Comparison of ENCODE assay signal across 8 cellular contexts in genomic region chr21:41611966-41612606, GRCh38.
DNase-seq lines count a peak whose midpoint lies in the region; ATAC-seq and TF ChIP-seq lines count a peak whose summit lies in the region.

No MANE protein-coding gene starts in this region.

- peaks cover 3% of the 10 kb centered on the region; the same call in 1 of the 2 replicates for H3K27me3 ChIP-seq in HUES48 (ENCODE audit: control insufficient read depth, insufficient read depth, low read length)
- H3K27me3 ChIP-seq in CD8-positive, alpha-beta memory T cell (ENCODE audit: insufficient read depth, low read length, poor library complexity, severe bottlenecking): no peaks in the 10 kb centered on the region
- H3K27me3 ChIP-seq in naive thymus-derived CD4-positive, alpha-beta T cell (ENCODE audit: control insufficient read depth in 2 of 2, insufficient read depth in 2 of 2, low read length in 2 of 2): peaks cover 0 to 4% of the 10 kb centered on the region in 2 donors

- peak; percentile 7 for TF ChIP-seq CTCF in AG04449 (IDR thresholded peaks at IDR 0.05; ENCODE audit: insufficient read depth, low read length, missing control alignments)
- TF ChIP-seq CTCF in activated CD8-positive, alpha-beta T cell treated with anti-CD3 and anti-CD28 coated beads for 36 hours (IDR thresholded peaks at IDR 0.05): no peak

- no peaks in the 10 kb centered on the region for H3K9me3 ChIP-seq in HUES48 (ENCODE audit: control insufficient read depth, insufficient read depth, low read length)
- H3K9me3 ChIP-seq in CD8-positive, alpha-beta memory T cell (ENCODE audit: low read length): no peaks in the 10 kb centered on the region
- no peaks in the 10 kb centered on the region for H3K9me3 ChIP-seq in naive thymus-derived CD4-positive, alpha-beta T cell (ENCODE audit: control insufficient read depth in 2 of 3, low read length in 3 of 3)

- no peak overlapping the region for H3K27ac Mint-ChIP-seq in activated CD8-positive, alpha-beta T cell treated with anti-CD3 and anti-CD28 coated beads for 36 hours
- H3K27ac Mint-ChIP-seq in CD8-positive, alpha-beta memory T cell: peak overlapping the region in 1 of 8 donors; percentile 77
- peak overlapping the region in 1 of 9 donors; percentile 14 for H3K27ac Mint-ChIP-seq in naive thymus-derived CD4-positive, alpha-beta T cell

- peak overlapping the region; percentile 28 for H3K27ac ChIP-seq in HUES48 (ENCODE audit: low read depth, low read length)
- no peak overlapping the region for H3K27ac ChIP-seq in CD8-positive, alpha-beta memory T cell (ENCODE audit: low read depth, low read length)
- H3K27ac ChIP-seq in naive thymus-derived CD4-positive, alpha-beta T cell (ENCODE audit: low read depth, low read length): no peak overlapping the region

- ATAC-seq in activated CD8-positive, alpha-beta T cell treated with anti-CD3 and anti-CD28 coated beads for 36 hours: no peak
- ATAC-seq in naive thymus-derived CD4-positive, alpha-beta T cell: no peak
- ATAC-seq in left ventricle myocardium superior: no peak

- no peaks in the 10 kb centered on the region for H3K9me3 Mint-ChIP-seq in activated CD8-positive, alpha-beta T cell treated with anti-CD3 and anti-CD28 coated beads for 36 hours
- no peaks in the 10 kb centered on the region for H3K9me3 Mint-ChIP-seq in CD8-positive, alpha-beta memory T cell
- no peaks in the 10 kb centered on the region for H3K9me3 Mint-ChIP-seq in naive thymus-derived CD4-positive, alpha-beta T cell

- DNase-seq in AG04449 (ENCODE audit: low read depth, low spot score): no peak
- peak; percentile 9 for DNase-seq in activated CD8-positive, alpha-beta T cell treated with anti-CD3 and anti-CD28 coated beads for 36 hours
- peak; percentile 74 for DNase-seq in kidney tubule cell (ENCODE audit: low spot score)
- DNase-seq in CD8-positive, alpha-beta memory T cell: no peak
- DNase-seq in naive thymus-derived CD4-positive, alpha-beta T cell: no peak
- no peak for DNase-seq in stimulated activated CD4-positive, alpha-beta T cell treated with anti-CD3 and anti-CD28 coated beads, Interleukin-2, amount 100 ng/mL, for 48 hours
- no peak for DNase-seq in left ventricle myocardium superior

- H3K36me3 Mint-ChIP-seq in activated CD8-positive, alpha-beta T cell treated with anti-CD3 and anti-CD28 coated beads for 36 hours (ENCODE audit: low read depth): no peaks in the 10 kb centered on the region
- H3K36me3 Mint-ChIP-seq in CD8-positive, alpha-beta memory T cell: no peaks in the 10 kb centered on the region
- no peaks in the 10 kb centered on the region for H3K36me3 Mint-ChIP-seq in naive thymus-derived CD4-positive, alpha-beta T cell

- no peak overlapping the region for H3K4me3 Mint-ChIP-seq in activated CD8-positive, alpha-beta T cell treated with anti-CD3 and anti-CD28 coated beads for 36 hours
- H3K4me3 Mint-ChIP-seq in CD8-positive, alpha-beta memory T cell: no peak overlapping the region
- no peak overlapping the region for H3K4me3 Mint-ChIP-seq in naive thymus-derived CD4-positive, alpha-beta T cell

- intact Hi-C loops in activated CD8-positive, alpha-beta T cell treated with anti-CD3 and anti-CD28 coated beads for 36 hours (cut with micrococcal nuclease): no loop called here
- intact Hi-C loops in naive thymus-derived CD4-positive, alpha-beta T cell (cut with micrococcal nuclease): loop anchor here (2.0 to 10.0 kb wide), 3 partner anchors 205 to 505 kb away; no protein-coding TSS in a partner anchor
- intact Hi-C loops in left ventricle myocardium superior (cut with micrococcal nuclease): loop anchor here (5.0 kb wide), 1 partner anchor 165 kb away; no protein-coding TSS in a partner anchor

- H3K36me3 ChIP-seq in HUES48 (ENCODE audit: control insufficient read depth, insufficient read depth, low read length): no peaks in the 10 kb centered on the region
- H3K36me3 ChIP-seq in CD8-positive, alpha-beta memory T cell (ENCODE audit: insufficient read depth, low read length): no peaks in the 10 kb centered on the region
- no peaks in the 10 kb centered on the region for H3K36me3 ChIP-seq in naive thymus-derived CD4-positive, alpha-beta T cell (ENCODE audit: control insufficient read depth in 2 of 3, insufficient read depth in 3 of 3, low read length in 3 of 3)

- peaks cover 23% of the 10 kb centered on the region for H3K27me3 Mint-ChIP-seq in activated CD8-positive, alpha-beta T cell treated with anti-CD3 and anti-CD28 coated beads for 36 hours
- H3K27me3 Mint-ChIP-seq in CD8-positive, alpha-beta memory T cell: peaks cover 22 to 54% of the 10 kb centered on the region in 2 donors
- H3K27me3 Mint-ChIP-seq in naive thymus-derived CD4-positive, alpha-beta T cell: peaks cover 19 to 64% (median 39%) of the 10 kb centered on the region in 5 donors

- CTCF ChIA-PET in AG04449 (lab: Yijun Ruan, JAX): interaction anchor here (0.6 to 11.1 kb wide), 44 partner anchors 7 to 509 kb away, joined by 3 to 256 read pairs (median 5); partner anchors contain the start of gene RIPK4
- CTCF ChIA-PET in activated CD8-positive, alpha-beta T cell treated with anti-CD3 and anti-CD28 coated beads for 36 hours (lab: Charles Lee): interaction anchor here (0.8 to 1.6 kb wide), 4 partner anchors 11 to 505 kb away, joined by 3 to 8 read pairs (median 3); no protein-coding TSS in a partner anchor
- CTCF ChIA-PET in CD8-positive, alpha-beta memory T cell (lab: Charles Lee): no interaction called here
- CTCF ChIA-PET in naive thymus-derived CD4-positive, alpha-beta T cell (lab: Charles Lee): no interaction called here

- peaks cover 12% of the 10 kb centered on the region for H3K4me1 ChIP-seq in HUES48 (ENCODE audit: control insufficient read depth, insufficient read depth, low read length)
- H3K4me1 ChIP-seq in CD8-positive, alpha-beta memory T cell (ENCODE audit: insufficient read depth, low read length): no peaks in the 10 kb centered on the region
- no peaks in the 10 kb centered on the region for H3K4me1 ChIP-seq in naive thymus-derived CD4-positive, alpha-beta T cell (ENCODE audit: control insufficient read depth in 2 of 2, insufficient read depth in 2 of 2, low read length in 2 of 2)

- H3K4me3 ChIP-seq in AG04449 (ENCODE audit: low read depth, low read length) (no peak overlapping the region), HUES48 (ENCODE audit: low read depth, low read length) (peak overlapping the region; percentile 7; the same call in 1 of the 2 replicates)
- H3K4me3 ChIP-seq in CD8-positive, alpha-beta memory T cell (ENCODE audit: low read length): no peak overlapping the region
- no peak overlapping the region for H3K4me3 ChIP-seq in naive thymus-derived CD4-positive, alpha-beta T cell (ENCODE audit: low read length)

- H3K4me1 Mint-ChIP-seq in activated CD8-positive, alpha-beta T cell treated with anti-CD3 and anti-CD28 coated beads for 36 hours (ENCODE audit: low read depth): no peaks in the 10 kb centered on the region
- H3K4me1 Mint-ChIP-seq in CD8-positive, alpha-beta memory T cell: no peaks in the 10 kb centered on the region
- H3K4me1 Mint-ChIP-seq in naive thymus-derived CD4-positive, alpha-beta T cell: no peaks in the 10 kb centered on the region

- no peak overlapping the region for H3K9ac ChIP-seq in HUES48 (ENCODE audit: low read depth, low read length)

- POLR2A ChIA-PET in AG04449 (lab: Yijun Ruan, JAX): interaction anchor here (1.0 to 1.2 kb wide), 4 partner anchors 30 to 266 kb away, joined by 3 read pairs; no protein-coding TSS in a partner anchor
- POLR2A ChIA-PET in activated CD8-positive, alpha-beta T cell treated with anti-CD3 and anti-CD28 coated beads for 36 hours (lab: Charles Lee): no interaction called here
- POLR2A ChIA-PET in CD8-positive, alpha-beta memory T cell (lab: Charles Lee): no interaction called here
- POLR2A ChIA-PET in naive thymus-derived CD4-positive, alpha-beta T cell (lab: Charles Lee): no interaction called here

Comparison
In these comparisons a context has a peak if more than half of its experiments do, and no peak if none do; other contexts are left out.
1. DNase-seq: peak in activated CD8-positive, alpha-beta T cell treated with anti-CD3 and anti-CD28 coated beads for 36 hours (single experiment) and kidney tubule cell (single experiment); none in AG04449 (single experiment), CD8-positive, alpha-beta memory T cell (0 of 5), naive thymus-derived CD4-positive, alpha-beta T cell (0 of 9), stimulated activated CD4-positive, alpha-beta T cell treated with anti-CD3 and anti-CD28 coated beads, Interleukin-2, amount 100 ng/mL, for 48 hours (0 of 2) and left ventricle myocardium superior (single experiment).
2. CTCF ChIA-PET loops: an anchor here in AG04449 (0.6 to 11.1 kb wide) and activated CD8-positive, alpha-beta T cell treated with anti-CD3 and anti-CD28 coated beads for 36 hours (0.8 to 1.6 kb wide); none called in CD8-positive, alpha-beta memory T cell and naive thymus-derived CD4-positive, alpha-beta T cell.